8 cellular contexts compared by ENCODE assay signal in the genomic region with DNA sequence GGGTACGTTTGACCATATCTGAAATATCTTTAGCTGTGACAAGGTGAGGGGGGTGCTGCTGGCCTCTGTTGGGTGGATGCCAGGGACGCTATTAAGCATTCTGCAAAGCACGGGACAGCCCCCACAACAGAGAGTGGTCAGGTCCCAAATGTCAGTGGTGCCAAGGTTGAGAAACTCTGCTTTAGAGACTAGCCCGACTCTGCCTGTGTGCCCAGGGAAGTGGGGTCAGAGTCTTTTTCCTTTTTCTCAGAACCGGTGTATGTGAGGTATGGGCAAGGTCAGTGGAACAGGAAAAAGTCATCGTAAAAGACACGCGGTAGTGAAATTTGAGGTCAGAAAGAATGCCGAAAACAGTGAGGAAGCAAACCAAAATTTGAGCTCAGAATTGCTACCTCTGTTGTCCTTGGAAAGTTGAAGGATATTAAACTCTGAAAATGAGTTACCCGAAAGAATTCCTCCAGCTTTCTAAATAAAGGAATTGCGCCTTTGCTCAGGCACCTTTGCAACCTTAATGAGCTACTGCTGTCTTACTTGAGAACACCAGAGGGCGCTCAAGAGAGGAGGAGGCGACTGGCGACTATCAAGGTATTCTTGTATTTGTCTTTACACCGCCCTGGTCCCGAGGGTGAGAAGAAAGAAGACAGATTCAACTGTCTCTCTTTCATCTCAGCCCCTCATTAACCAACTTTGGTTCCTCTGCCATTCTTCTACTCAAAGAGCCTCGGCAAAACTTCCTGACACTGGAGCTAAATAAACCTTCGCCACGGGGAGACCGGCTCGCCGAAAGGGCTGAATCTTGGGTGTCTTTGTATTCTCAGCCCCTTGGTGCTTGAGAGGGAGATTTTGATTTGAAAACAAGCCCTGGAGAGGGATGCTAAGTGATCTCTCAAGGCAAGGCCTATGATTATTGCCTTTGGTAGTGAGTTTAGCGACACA.
DNase-seq lines count a peak whose midpoint lies in the region; ATAC-seq and TF ChIP-seq lines count a peak whose summit lies in the region.

No MANE protein-coding gene starts in this region.

- H3K27me3 Mint-ChIP-seq in endothelial cell (ENCODE audit: unreplicated experiment) = peaks cover 1% of the 10 kb centered on the region
- H3K27me3 Mint-ChIP-seq in naive thymus-derived CD4-positive, alpha-beta T cell = peaks cover 0 to 14% (median 0%) of the 10 kb centered on the region in 5 donors
- peaks cover 25% of the 10 kb centered on the region for H3K27me3 Mint-ChIP-seq in stimulated activated memory B cell treated with anti-CD40 and anti-IgM and Interleukin-4, amounts not matched to agents 10 μg/mL and 1 μg/mL and 100 μg/mL, for 72 hours

- H3K36me3 Mint-ChIP-seq in endothelial cell (ENCODE audit: low read depth, unreplicated experiment) = peaks cover 6% of the 10 kb centered on the region
- H3K36me3 Mint-ChIP-seq in naive thymus-derived CD4-positive, alpha-beta T cell = no peaks in the 10 kb centered on the region
- H3K36me3 Mint-ChIP-seq in stimulated activated memory B cell treated with anti-CD40 and anti-IgM and Interleukin-4, amounts not matched to agents 10 μg/mL and 1 μg/mL and 100 μg/mL, for 72 hours = no peaks in the 10 kb centered on the region

- H3K9me3 Mint-ChIP-seq in endothelial cell (ENCODE audit: unreplicated experiment) = no peaks in the 10 kb centered on the region
- H3K9me3 Mint-ChIP-seq in naive thymus-derived CD4-positive, alpha-beta T cell = peaks cover 0 to 3% (median 0%) of the 10 kb centered on the region in 11 donors
- no peaks in the 10 kb centered on the region for H3K9me3 Mint-ChIP-seq in stimulated activated memory B cell treated with anti-CD40 and anti-IgM and Interleukin-4, amounts not matched to agents 10 μg/mL and 1 μg/mL and 100 μg/mL, for 72 hours

- H3K27ac ChIP-seq in naive thymus-derived CD4-positive, alpha-beta T cell (ENCODE audit: low read depth, low read length) = no peak overlapping the region

- DNase-seq in A172 (ENCODE audit: low spot score) (peak; percentile 52), GDM1 (lab: John Stamatoyannopoulos, UW) (peak; percentile 28), NCI-H1694 treated with DMSO at 0.1 percent for 48 hours (lab: John Stamatoyannopoulos, UW) (peak; percentile 45), endothelial cell (ENCODE audit: low spot score) (peak; percentile 34)
- DNase-seq in naive thymus-derived CD4-positive, alpha-beta T cell = peak in 8 of 9 donors; percentile 23 to 53 (median 40)

- CTCF ChIA-PET in naive thymus-derived CD4-positive, alpha-beta T cell (lab: Charles Lee) = interaction anchor here (0.6 to 2.9 kb wide), 22 partner anchors 10 to 1393 kb away, joined by 3 to 39 read pairs (median 4); no protein-coding TSS in a partner anchor

- no peak overlapping the region for H3K27ac Mint-ChIP-seq in endothelial cell (ENCODE audit: unreplicated experiment)
- H3K27ac Mint-ChIP-seq in naive thymus-derived CD4-positive, alpha-beta T cell = no peak overlapping the region
- H3K27ac Mint-ChIP-seq in stimulated activated memory B cell treated with anti-CD40 and anti-IgM and Interleukin-4, amounts not matched to agents 10 μg/mL and 1 μg/mL and 100 μg/mL, for 72 hours = no peak overlapping the region

- POLR2A ChIA-PET in naive thymus-derived CD4-positive, alpha-beta T cell (lab: Charles Lee) = interaction anchor here (0.5 to 1.3 kb wide), 3 partner anchors 9 to 215 kb away, joined by 4 read pairs; no protein-coding TSS in a partner anchor

- no peak overlapping the region for H3K4me3 ChIP-seq in WI38 (ENCODE audit: low read depth, low read length)
- no peak overlapping the region for H3K4me3 ChIP-seq in naive thymus-derived CD4-positive, alpha-beta T cell (ENCODE audit: low read length)

- no peak overlapping the region for H3K4me3 Mint-ChIP-seq in endothelial cell (ENCODE audit: unreplicated experiment)
- peak overlapping the region in 2 of 10 donors; percentile 28 to 45 for H3K4me3 Mint-ChIP-seq in naive thymus-derived CD4-positive, alpha-beta T cell
- H3K4me3 Mint-ChIP-seq in stimulated activated memory B cell treated with anti-CD40 and anti-IgM and Interleukin-4, amounts not matched to agents 10 μg/mL and 1 μg/mL and 100 μg/mL, for 72 hours = no peak overlapping the region

- peaks cover 7% of the 10 kb centered on the region for H3K4me1 Mint-ChIP-seq in endothelial cell (ENCODE audit: unreplicated experiment)
- H3K4me1 Mint-ChIP-seq in naive thymus-derived CD4-positive, alpha-beta T cell = peaks cover 0 to 9% (median 6%) of the 10 kb centered on the region in 7 donors
- H3K4me1 Mint-ChIP-seq in stimulated activated memory B cell treated with anti-CD40 and anti-IgM and Interleukin-4, amounts not matched to agents 10 μg/mL and 1 μg/mL and 100 μg/mL, for 72 hours = no peaks in the 10 kb centered on the region

- no peaks in the 10 kb centered on the region for H3K4me1 ChIP-seq in naive thymus-derived CD4-positive, alpha-beta T cell (ENCODE audit: control insufficient read depth in 2 of 2, insufficient read depth in 2 of 2, low read length in 2 of 2)

- peak; percentile 68 for ATAC-seq in naive thymus-derived CD4-positive, alpha-beta T cell
- no peak for ATAC-seq in GM21526 (IDR thresholded peaks at IDR 0.05; ENCODE audit: low FRiP score, unreplicated experiment)
- ATAC-seq in stimulated activated memory B cell treated with anti-CD40 and anti-IgM and Interleukin-4, amounts not matched to agents 10 μg/mL and 1 μg/mL and 100 μg/mL, for 72 hours = no peak

- intact Hi-C loops in naive thymus-derived CD4-positive, alpha-beta T cell (cut with micrococcal nuclease) = loop anchor here (1.0 to 5.0 kb wide), 8 partner anchors 8 to 504 kb away; no protein-coding TSS in a partner anchor

- TF ChIP-seq CTCF in WI38 (IDR thresholded peaks at IDR 0.05; ENCODE audit: low read depth, low read length) (peak; percentile 67), endothelial cell (IDR thresholded peaks at IDR 0.05; ENCODE audit: unreplicated experiment) (peak; percentile 71)

- H3K36me3 ChIP-seq in naive thymus-derived CD4-positive, alpha-beta T cell (ENCODE audit: control insufficient read depth in 2 of 3, insufficient read depth in 3 of 3, low read length in 3 of 3) = no peaks in the 10 kb centered on the region

- no peaks in the 10 kb centered on the region for H3K9me3 ChIP-seq in naive thymus-derived CD4-positive, alpha-beta T cell (ENCODE audit: control insufficient read depth in 2 of 3, low read length in 3 of 3)

- H3K27me3 ChIP-seq in naive thymus-derived CD4-positive, alpha-beta T cell (ENCODE audit: control insufficient read depth in 2 of 2, insufficient read depth in 2 of 2, low read length in 2 of 2) = no peaks in the 10 kb centered on the region
